In genomic region chr10:79019961-79020491, GRCh38 we compare ENCODE assay signal across 14 cellular contexts. TPM values are rescaled to one million over a fixed set of nuclear protein-coding genes. Genes with fewer than 3 reads are reported as not detected.
A peak's percentile ranks its signal among the peaks of the same experiment; 100 is the strongest.
DNase-seq lines count a peak whose midpoint lies in the region; ATAC-seq and TF ChIP-seq lines count a peak whose summit lies in the region.
"Had no signal": no experiment of that assay in that cellular context is flagged by ENCODE, and none has a peak within 500 bp of the region (broad histone marks: within the 10 kb centered on the region; RNA-seq: fewer than 3 reads in every experiment).

No MANE protein-coding gene starts in this region.

- ATAC-seq in HG03025 (IDR thresholded peaks at IDR 0.05; ENCODE audit: low FRiP score, unreplicated experiment) (no peak), GM21825 (IDR thresholded peaks at IDR 0.05; ENCODE audit: unreplicated experiment) (no peak), GM18498 (IDR thresholded peaks at IDR 0.05; ENCODE audit: unreplicated experiment) (no peak)
- ATAC-seq: HCT116; stimulated activated naive CD8-positive, alpha-beta T cell treated with anti-CD3 and anti-CD28 coated beads, Interleukin-15, amount 100 ng/mL, for 72 hours had no signal

- H3K9me3 Mint-ChIP-seq in CD14-positive monocyte (peaks cover 6 to 10% (median 8%) of the 10 kb centered on the region in 7 donors), nephron progenitor cell (no peaks in the 10 kb centered on the region)

- no peaks in the 10 kb centered on the region for H3K36me3 ChIP-seq in H7 (replicated peaks; ENCODE audit: control insufficient read depth, insufficient read depth, low read length)

- intact Hi-C loops in CD14-positive monocyte (cut with micrococcal nuclease), result no loop called here

- H3K27me3 Mint-ChIP-seq in CD14-positive monocyte (ENCODE audit: low read depth in 3 of 3) (peaks cover 0 to 2% (median 0%) of the 10 kb centered on the region in 3 donors), nephron progenitor cell (ENCODE audit: low read depth, poor library complexity) (peaks cover 6% of the 10 kb centered on the region)
- H3K27me3 Mint-ChIP-seq: stimulated activated naive CD8-positive, alpha-beta T cell treated with anti-CD3 and anti-CD28 coated beads, Interleukin-15, amount 100 ng/mL, for 72 hours had no signal

- H3K27ac Mint-ChIP-seq in CD14-positive monocyte (no peak overlapping the region), nephron progenitor cell (peak overlapping the region; percentile 54)
- H3K27ac Mint-ChIP-seq: B cell had no signal

- peak; percentile 9 for DNase-seq in CD14-positive monocyte (ENCODE audit: low spot score)
- DNase-seq in OCI-M2 (lab: John Stamatoyannopoulos, UW; ENCODE audit: unreplicated experiment), result peak; percentile 54
- peak; percentile 94 for DNase-seq in fibroblast of villous mesenchyme (ENCODE audit: low read depth)
- DNase-seq in nephron progenitor cell, result no peak
- no peak for DNase-seq in H7
- DNase-seq: activated naive CD4-positive, alpha-beta T cell treated with anti-CD3 and anti-CD28 coated beads, Interleukin-2, amount 50 U/mL, for 16 hours; GF-D8; stimulated activated CD4-positive, alpha-beta T cell treated with anti-CD3 and anti-CD28 coated beads, Interleukin-4, amount 100 ng/mL, for 1 hour; stimulated activated naive CD8-positive, alpha-beta T cell treated with anti-CD3 and anti-CD28 coated beads, Interleukin-15, amount 100 ng/mL, for 72 hours had no signal

- peaks cover 3% of the 10 kb centered on the region for H3K4me1 Mint-ChIP-seq in CD14-positive monocyte
- peaks cover 43% of the 10 kb centered on the region for H3K4me1 Mint-ChIP-seq in nephron progenitor cell

- no peaks in the 10 kb centered on the region for H3K36me3 Mint-ChIP-seq in CD14-positive monocyte
- H3K36me3 Mint-ChIP-seq in nephron progenitor cell (ENCODE audit: low read depth), result no peaks in the 10 kb centered on the region

- H3K4me3 ChIP-seq in fibroblast of villous mesenchyme (ENCODE audit: low read depth, low read length) (no peak overlapping the region), H7 (ENCODE audit: insufficient read depth, low read depth, low read length) (no peak overlapping the region)

- TF ChIP-seq CTCF in CD14-positive monocyte (IDR thresholded peaks at IDR 0.05) (no peak), fibroblast of villous mesenchyme (IDR thresholded peaks at IDR 0.05; ENCODE audit: insufficient read depth, low read depth, low read length) (no peak), nephron progenitor cell (IDR thresholded peaks at IDR 0.05) (no peak)

- H3K27me3 ChIP-seq in H7 (ENCODE audit: control insufficient read depth, insufficient read depth, low read length), result no peaks in the 10 kb centered on the region; the same call in 1 of the 2 replicates

- H3K4me3 Mint-ChIP-seq in CD14-positive monocyte, result no peak overlapping the region
- no peak overlapping the region for H3K4me3 Mint-ChIP-seq in nephron progenitor cell
- H3K4me3 Mint-ChIP-seq: B cell; stimulated activated naive CD8-positive, alpha-beta T cell treated with anti-CD3 and anti-CD28 coated beads, Interleukin-15, amount 100 ng/mL, for 72 hours had no signal

RNA-seq across cellular contexts. Expression of gene ZMIZ1, which starts 48.7 kb away (rescaled TPM):
- 1 to 10 TPM; 3.3 to 8.9 TPM for polyA plus RNA-seq in CD14-positive monocyte
- 23.3 and 30.9 TPM in 2 replicates for total RNA-seq in fibroblast of villous mesenchyme
- total RNA-seq in H7 (2014; rRNA removed; shearing (Covaris generic)), result 20.4 and 27.2 TPM in 2 replicates

Comparison
In these comparisons a context has a peak if more than half of its experiments do, and no peak if none do; other contexts are left out.
1. DNase-seq: peak in CD14-positive monocyte (single experiment), OCI-M2 (single experiment) and fibroblast of villous mesenchyme (single experiment); none in nephron progenitor cell (single experiment) and H7 (single experiment).